In genomic region chr2:28533021-28533420, GRCh38 we compare ENCODE assay signal across 7 cellular contexts. TPM values are rescaled to one million over a fixed set of nuclear protein-coding genes. Genes with fewer than 3 reads are reported as not detected.
"Had no signal": no experiment of that assay in that cellular context is flagged by ENCODE, and none has a peak within 500 bp of the region (broad histone marks: within the 10 kb centered on the region; RNA-seq: fewer than 3 reads in every experiment).

No MANE protein-coding gene starts in this region.

- H3K9me3 Mint-ChIP-seq: IgD-negative memory B cell had no signal

- ATAC-seq: HepG2, K562 had no signal

- H3K4me3 Mint-ChIP-seq: IgD-negative memory B cell had no signal

- H3K27me3 Mint-ChIP-seq: IgD-negative memory B cell had no signal

- H3K27ac ChIP-seq: HL-60 had no signal

- DNase-seq: IMR-90, KBM-7 had no signal

- H3K4me3 ChIP-seq: K562 had no signal

- H3K27ac Mint-ChIP-seq: IgD-negative memory B cell had no signal

RNA-seq across cellular contexts. Expression of gene PLB1, which starts 37.2 kb away (rescaled TPM):
- total RNA-seq: HT-29 had no signal
- polyA plus RNA-seq: IgD-negative memory B cell had no signal
